Comparison of ENCODE assay signal across 8 cellular contexts in the genomic region with DNA sequence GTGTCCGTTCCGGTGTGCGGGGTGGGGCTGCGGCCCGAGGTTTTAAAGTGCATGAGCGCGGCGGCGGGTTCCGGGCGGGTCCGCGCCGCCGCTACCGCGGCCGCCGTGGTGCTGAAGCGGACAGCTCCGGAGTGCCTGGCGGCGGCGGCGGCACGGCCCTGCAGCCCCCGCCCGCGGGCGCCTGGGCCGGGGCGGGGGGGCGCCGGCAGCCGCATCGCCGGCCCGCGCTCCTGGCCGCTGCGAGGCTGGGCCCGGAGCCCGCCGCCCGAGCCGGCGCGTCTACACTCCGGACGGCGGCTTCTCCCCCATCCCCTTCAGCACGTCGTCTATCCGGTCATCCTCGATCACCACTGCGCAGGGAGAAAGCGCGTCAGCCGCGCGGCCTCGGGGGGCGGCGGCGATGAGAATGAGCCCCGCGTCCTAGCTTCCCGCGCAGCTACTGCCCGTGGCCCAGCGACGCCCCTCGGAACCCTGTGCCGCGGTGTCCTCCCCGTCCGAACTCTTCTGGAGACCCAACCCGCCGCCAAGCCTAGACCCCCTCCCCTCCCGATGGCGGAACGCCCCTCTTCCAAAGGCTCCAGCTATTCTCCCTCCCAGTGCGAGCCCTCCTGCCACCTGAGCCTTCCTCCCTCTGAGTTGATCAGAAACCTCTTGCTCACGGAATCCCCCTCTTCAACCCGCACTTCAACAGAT. TPM values are rescaled to one million over a fixed set of nuclear protein-coding genes. Genes with fewer than 3 reads are reported as not detected.
DNase-seq lines count a peak whose midpoint lies in the region; ATAC-seq and TF ChIP-seq lines count a peak whose summit lies in the region.

No MANE protein-coding gene starts in this region.

- intact Hi-C loops in heart right ventricle (cut with DNase I) = no loop called here

- no peaks in the 10 kb centered on the region for H3K9me3 Mint-ChIP-seq in activated naive CD4-positive, alpha-beta T cell treated with anti-CD3 and anti-CD28 coated beads, Interleukin-2, amount 50 U/mL, for 72 hours

- H3K4me3 ChIP-seq in heart right ventricle = peak overlapping the region in 7 of 10 donors; percentile 21 to 58 (median 44)
- H3K4me3 ChIP-seq in rectal smooth muscle tissue (ENCODE audit: low read length) = peak overlapping the region; percentile 10

- H3K36me3 Mint-ChIP-seq in activated naive CD4-positive, alpha-beta T cell treated with anti-CD3 and anti-CD28 coated beads, Interleukin-2, amount 50 U/mL, for 72 hours = peaks cover 0 to 15% of the 10 kb centered on the region in 2 donors

- peak in 1 of 2 donors; percentile 41 for ATAC-seq in activated naive CD4-positive, alpha-beta T cell treated with anti-CD3 and anti-CD28 coated beads, Interleukin-2, amount 50 U/mL, for 72 hours
- ATAC-seq in heart right ventricle (peak; percentile 52 to 82 (median 58)), HG02981 (IDR thresholded peaks at IDR 0.05; ENCODE audit: unreplicated experiment) (no peak)

- H3K27me3 ChIP-seq in heart right ventricle (peaks cover 13 to 65% (median 60%) of the 10 kb centered on the region in 7 donors), rectal smooth muscle tissue (ENCODE audit: control insufficient read depth, insufficient read depth, low read length) (peaks cover 39% of the 10 kb centered on the region)

- H3K4me1 ChIP-seq in heart right ventricle = peaks cover 12 to 33% (median 26%) of the 10 kb centered on the region in 9 donors
- H3K4me1 ChIP-seq in rectal smooth muscle tissue (ENCODE audit: control insufficient read depth, insufficient read depth, low read length) = no peaks in the 10 kb centered on the region

- peak overlapping the region; percentile 33 to 35 for H3K27ac Mint-ChIP-seq in activated naive CD4-positive, alpha-beta T cell treated with anti-CD3 and anti-CD28 coated beads, Interleukin-2, amount 50 U/mL, for 72 hours

- no peak overlapping the region for H3K9ac ChIP-seq in rectal smooth muscle tissue (ENCODE audit: low read length)

- peak; percentile 45 for DNase-seq in NCI-H2171 treated with DMSO at 0.1 percent for 48 hours (lab: John Stamatoyannopoulos, UW)
- no peak for DNase-seq in NCI-H2171 (lab: John Stamatoyannopoulos, UW)
- peak; percentile 34 for DNase-seq in NCI-H774 (lab: John Stamatoyannopoulos, UW)
- peak in 1 of 2 donors; percentile 49 for DNase-seq in activated naive CD4-positive, alpha-beta T cell treated with anti-CD3 and anti-CD28 coated beads, Interleukin-2, amount 50 U/mL, for 72 hours (ENCODE audit: low spot score in 2 of 2)
- DNase-seq in heart right ventricle = peak; percentile 33 to 36
- no peak for DNase-seq in NCI-H2107 (lab: John Stamatoyannopoulos, UW)

- whole genome bisulfite sequencing in heart right ventricle, 2 donors = 1% methylated on average over 46 to 85 of the region's 85 CpGs

- TF ChIP-seq CTCF in heart right ventricle (IDR thresholded peaks at IDR 0.05) = no peak

- no peaks in the 10 kb centered on the region for H3K36me3 ChIP-seq in heart right ventricle
- H3K36me3 ChIP-seq in rectal smooth muscle tissue (ENCODE audit: control insufficient read depth, insufficient read depth, low read length) = no peaks in the 10 kb centered on the region

- H3K27ac ChIP-seq in heart right ventricle (no peak overlapping the region), rectal smooth muscle tissue (ENCODE audit: low read depth, low read length) (no peak overlapping the region)

- no peaks in the 10 kb centered on the region for H3K9me3 ChIP-seq in heart right ventricle

RNA-seq across cellular contexts. Expression of a gene that starts 1.3 kb away (rescaled TPM):
- total RNA-seq in activated naive CD4-positive, alpha-beta T cell treated with anti-CD3 and anti-CD28 coated beads, Interleukin-2, amount 50 U/mL, for 72 hours = under 1 TPM; 0.18 to 0.34 TPM
- total RNA-seq in heart right ventricle = under 1 TPM in 3 of 10 donors, not detected in 7; 0.20 to 0.30 (median 0.25) TPM
- under 1 TPM in 1 of 2 donors, not detected in 1; 0.12 TPM for polyA plus RNA-seq in heart right ventricle

RNA-seq across cellular contexts. Expression of a gene that starts 10.6 kb away (rescaled TPM):
- 1 to 10 TPM; 8.3 to 9.9 TPM for total RNA-seq in activated naive CD4-positive, alpha-beta T cell treated with anti-CD3 and anti-CD28 coated beads, Interleukin-2, amount 50 U/mL, for 72 hours
- 1 to 10 TPM in 7 of 10 donors, under 1 TPM in 3; 0.49 to 2.3 (median 1.1) TPM for total RNA-seq in heart right ventricle
- polyA plus RNA-seq in heart right ventricle = 10 to 100 TPM in 1 of 2 donors, under 1 TPM in 1; 0.95 to 19.4 TPM

RNA-seq across cellular contexts. Expression of a gene that starts 11.3 kb away (rescaled TPM):
- total RNA-seq in activated naive CD4-positive, alpha-beta T cell treated with anti-CD3 and anti-CD28 coated beads, Interleukin-2, amount 50 U/mL, for 72 hours = 10 to 100 TPM; 35.5 to 35.8 TPM
- total RNA-seq in heart right ventricle = 10 to 100 TPM; 10.7 to 25.1 (median 13.3) TPM
- 10 to 100 TPM; 16.8 to 63.6 TPM for polyA plus RNA-seq in heart right ventricle

RNA-seq across cellular contexts. Expression of a gene that starts 15.8 kb away (rescaled TPM):
- under 1 TPM in 1 of 2 donors, not detected in 1; 0.18 TPM for total RNA-seq in activated naive CD4-positive, alpha-beta T cell treated with anti-CD3 and anti-CD28 coated beads, Interleukin-2, amount 50 U/mL, for 72 hours
- total RNA-seq in heart right ventricle = under 1 TPM in 2 of 10 donors, not detected in 8; 0.20 to 0.28 TPM
- not detected for polyA plus RNA-seq in heart right ventricle

RNA-seq across cellular contexts. Expression of a gene that starts 30.6 kb away (rescaled TPM):
- total RNA-seq in activated naive CD4-positive, alpha-beta T cell treated with anti-CD3 and anti-CD28 coated beads, Interleukin-2, amount 50 U/mL, for 72 hours = not detected
- total RNA-seq in heart right ventricle = under 1 TPM in 1 of 10 donors, not detected in 9; 0.09 TPM
- polyA plus RNA-seq in heart right ventricle = under 1 TPM in 1 of 2 donors, not detected in 1; 0.03 TPM

Comparison
In these comparisons a context has a peak if more than half of its experiments do, and no peak if none do; other contexts are left out.
1. DNase-seq: peak in NCI-H2171 treated with DMSO at 0.1 percent for 48 hours (single experiment), NCI-H774 (single experiment) and heart right ventricle (2 of 2); none in NCI-H2171 (single experiment) and NCI-H2107 (single experiment).